ENCODE assay signal across 1 cellular context in genomic region chr20:31968299-31969126, GRCh38.
TF ChIP-seq lines count a peak whose summit lies in the region.

No MANE protein-coding gene starts in this region.

TF ChIP-seq in K562, 482 proteins besides CTCF, POLR2A, EP300 and RAD21 (continued from another document and continues in another):
- TF ChIP-seq, protein P1, sequence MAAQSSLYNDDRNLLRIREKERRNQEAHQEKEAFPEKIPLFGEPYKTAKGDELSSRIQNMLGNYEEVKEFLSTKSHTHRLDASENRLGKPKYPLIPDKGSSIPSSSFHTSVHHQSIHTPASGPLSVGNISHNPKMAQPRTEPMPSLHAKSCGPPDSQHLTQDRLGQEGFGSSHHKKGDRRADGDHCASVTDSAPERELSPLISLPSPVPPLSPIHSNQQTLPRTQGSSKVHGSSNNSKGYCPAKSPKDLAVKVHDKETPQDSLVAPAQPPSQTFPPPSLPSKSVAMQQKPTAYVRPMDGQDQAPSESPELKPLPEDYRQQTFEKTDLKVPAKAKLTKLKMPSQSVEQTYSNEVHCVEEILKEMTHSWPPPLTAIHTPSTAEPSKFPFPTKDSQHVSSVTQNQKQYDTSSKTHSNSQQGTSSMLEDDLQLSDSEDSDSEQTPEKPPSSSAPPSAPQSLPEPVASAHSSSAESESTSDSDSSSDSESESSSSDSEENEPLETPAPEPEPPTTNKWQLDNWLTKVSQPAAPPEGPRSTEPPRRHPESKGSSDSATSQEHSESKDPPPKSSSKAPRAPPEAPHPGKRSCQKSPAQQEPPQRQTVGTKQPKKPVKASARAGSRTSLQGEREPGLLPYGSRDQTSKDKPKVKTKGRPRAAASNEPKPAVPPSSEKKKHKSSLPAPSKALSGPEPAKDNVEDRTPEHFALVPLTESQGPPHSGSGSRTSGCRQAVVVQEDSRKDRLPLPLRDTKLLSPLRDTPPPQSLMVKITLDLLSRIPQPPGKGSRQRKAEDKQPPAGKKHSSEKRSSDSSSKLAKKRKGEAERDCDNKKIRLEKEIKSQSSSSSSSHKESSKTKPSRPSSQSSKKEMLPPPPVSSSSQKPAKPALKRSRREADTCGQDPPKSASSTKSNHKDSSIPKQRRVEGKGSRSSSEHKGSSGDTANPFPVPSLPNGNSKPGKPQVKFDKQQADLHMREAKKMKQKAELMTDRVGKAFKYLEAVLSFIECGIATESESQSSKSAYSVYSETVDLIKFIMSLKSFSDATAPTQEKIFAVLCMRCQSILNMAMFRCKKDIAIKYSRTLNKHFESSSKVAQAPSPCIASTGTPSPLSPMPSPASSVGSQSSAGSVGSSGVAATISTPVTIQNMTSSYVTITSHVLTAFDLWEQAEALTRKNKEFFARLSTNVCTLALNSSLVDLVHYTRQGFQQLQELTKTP (IDR thresholded peaks at IDR 0.05; ENCODE audit: low read depth in 1 of 2, partially characterized antibody in 2 of 2), result peak in 1 of 2 experiments; percentile 100
- TF ChIP-seq ETV6 (IDR thresholded peaks at IDR 0.05; ENCODE audit: borderline replicate concordance in 1 of 2, low read depth in 2 of 2, low read length in 1 of 2) (no peak; a peak in 1 of 4 replicates), ETV6 (CRISPR knock-in tag; IDR thresholded peaks at IDR 0.05; ENCODE audit: borderline replicate concordance) (peak; percentile 100), MYNN (IDR thresholded peaks at IDR 0.05) (0 out of 2 replicates have a peak, but pooled peaks have one; percentile 41), MYNN (CRISPR knock-in tag; IDR thresholded peaks at IDR 0.05) (peak; percentile 98), FOXJ3 (CRISPR knock-in tag; IDR thresholded peaks at IDR 0.05) (peak; percentile 98), KAT7 (CRISPR knock-in tag; IDR thresholded peaks at IDR 0.05; ENCODE audit: borderline replicate concordance) (peak; percentile 100), MED1 (CRISPR knock-in tag; IDR thresholded peaks at IDR 0.05; ENCODE audit: borderline replicate concordance) (peak; percentile 98; the same call in 1 of the 2 replicates), ZNF184 (CRISPR knock-in tag; IDR thresholded peaks at IDR 0.05) (peak; percentile 96), STAT6 (CRISPR knock-in tag; IDR thresholded peaks at IDR 0.05) (peak; percentile 98; the same call in 1 of the 2 replicates), SIRT6 (IDR thresholded peaks at IDR 0.05; ENCODE audit: low read depth, low read length) (no peak), NELFE (IDR thresholded peaks at IDR 0.05; ENCODE audit: insufficient read depth, insufficient read length) (no peak), CBX1 (IDR thresholded peaks at IDR 0.05; ENCODE audit: low read depth) (no peak), CHAMP1 (IDR thresholded peaks at IDR 0.05) (peak; percentile 98), PHTF2 (CRISPR knock-in tag; IDR thresholded peaks at IDR 0.05) (no peak), ELF1 (tag; IDR thresholded peaks at IDR 0.05) (0 out of 2 replicates have a peak, but pooled peaks have one; percentile 7), RCOR1 (IDR thresholded peaks at IDR 0.05; ENCODE audit: borderline replicate concordance in 1 of 2, low read depth in 2 of 2, low read length in 2 of 2) (peak in 1 of 2 experiments; percentile 98; a peak in 2 of 4 replicates), ZBTB43 (CRISPR knock-in tag; IDR thresholded peaks at IDR 0.05) (peak; percentile 99), NR4A1 (CRISPR knock-in tag; IDR thresholded peaks at IDR 0.05) (peak; percentile 93; the same call in 1 of the 2 replicates), NR4A1 (tag; IDR thresholded peaks at IDR 0.05) (peak; percentile 85), PHF21A (IDR thresholded peaks at IDR 0.05; ENCODE audit: borderline replicate concordance, low read depth) (no peak), EHMT2 (IDR thresholded peaks at IDR 0.05) (peak; percentile 100), ZFP36 (IDR thresholded peaks at IDR 0.05; ENCODE audit: low read depth, low read length, partially characterized antibody) (peak; percentile 77), ZNF354B (CRISPR knock-in tag; IDR thresholded peaks at IDR 0.05) (no peak), SMARCB1 (IDR thresholded peaks at IDR 0.05; ENCODE audit: insufficient read length, low read depth) (peak; percentile 30), DDX20 (tag; IDR thresholded peaks at IDR 0.05; ENCODE audit: low read depth) (no peak), SLC30A9 (CRISPR knock-in tag; IDR thresholded peaks at IDR 0.05) (no peak), CXXC5 (CRISPR knock-in tag; IDR thresholded peaks at IDR 0.05) (peak; percentile 92), NR2C1 (IDR thresholded peaks at IDR 0.05) (no peak), NR2C1 (tag; IDR thresholded peaks at IDR 0.05) (peak; percentile 69), TARDBP (IDR thresholded peaks at IDR 0.05) (peak; percentile 93), SREBF1 (IDR thresholded peaks at IDR 0.05; ENCODE audit: borderline replicate concordance, low read depth, low read length) (peak; percentile 94), DMBX1 (CRISPR knock-in tag; IDR thresholded peaks at IDR 0.05; ENCODE audit: borderline replicate concordance) (peak; percentile 98), CBX3 (IDR thresholded peaks at IDR 0.05; ENCODE audit: borderline replicate concordance in 1 of 2, low read length in 2 of 2) (peak in 1 of 2 experiments; percentile 89; a peak in 1 of 3 replicates), ZNF197 (CRISPR knock-in tag; IDR thresholded peaks at IDR 0.05; ENCODE audit: low read depth) (peak; percentile 98), HIVEP1 (CRISPR knock-in tag; IDR thresholded peaks at IDR 0.05) (0 out of 2 replicates have a peak, but pooled peaks have one; percentile 40)
- TF ChIP-seq, protein P2, sequence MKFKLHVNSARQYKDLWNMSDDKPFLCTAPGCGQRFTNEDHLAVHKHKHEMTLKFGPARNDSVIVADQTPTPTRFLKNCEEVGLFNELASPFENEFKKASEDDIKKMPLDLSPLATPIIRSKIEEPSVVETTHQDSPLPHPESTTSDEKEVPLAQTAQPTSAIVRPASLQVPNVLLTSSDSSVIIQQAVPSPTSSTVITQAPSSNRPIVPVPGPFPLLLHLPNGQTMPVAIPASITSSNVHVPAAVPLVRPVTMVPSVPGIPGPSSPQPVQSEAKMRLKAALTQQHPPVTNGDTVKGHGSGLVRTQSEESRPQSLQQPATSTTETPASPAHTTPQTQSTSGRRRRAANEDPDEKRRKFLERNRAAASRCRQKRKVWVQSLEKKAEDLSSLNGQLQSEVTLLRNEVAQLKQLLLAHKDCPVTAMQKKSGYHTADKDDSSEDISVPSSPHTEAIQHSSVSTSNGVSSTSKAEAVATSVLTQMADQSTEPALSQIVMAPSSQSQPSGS (CRISPR knock-in tag; IDR thresholded peaks at IDR 0.05), result peak; percentile 96
- TF ChIP-seq, protein P3, sequence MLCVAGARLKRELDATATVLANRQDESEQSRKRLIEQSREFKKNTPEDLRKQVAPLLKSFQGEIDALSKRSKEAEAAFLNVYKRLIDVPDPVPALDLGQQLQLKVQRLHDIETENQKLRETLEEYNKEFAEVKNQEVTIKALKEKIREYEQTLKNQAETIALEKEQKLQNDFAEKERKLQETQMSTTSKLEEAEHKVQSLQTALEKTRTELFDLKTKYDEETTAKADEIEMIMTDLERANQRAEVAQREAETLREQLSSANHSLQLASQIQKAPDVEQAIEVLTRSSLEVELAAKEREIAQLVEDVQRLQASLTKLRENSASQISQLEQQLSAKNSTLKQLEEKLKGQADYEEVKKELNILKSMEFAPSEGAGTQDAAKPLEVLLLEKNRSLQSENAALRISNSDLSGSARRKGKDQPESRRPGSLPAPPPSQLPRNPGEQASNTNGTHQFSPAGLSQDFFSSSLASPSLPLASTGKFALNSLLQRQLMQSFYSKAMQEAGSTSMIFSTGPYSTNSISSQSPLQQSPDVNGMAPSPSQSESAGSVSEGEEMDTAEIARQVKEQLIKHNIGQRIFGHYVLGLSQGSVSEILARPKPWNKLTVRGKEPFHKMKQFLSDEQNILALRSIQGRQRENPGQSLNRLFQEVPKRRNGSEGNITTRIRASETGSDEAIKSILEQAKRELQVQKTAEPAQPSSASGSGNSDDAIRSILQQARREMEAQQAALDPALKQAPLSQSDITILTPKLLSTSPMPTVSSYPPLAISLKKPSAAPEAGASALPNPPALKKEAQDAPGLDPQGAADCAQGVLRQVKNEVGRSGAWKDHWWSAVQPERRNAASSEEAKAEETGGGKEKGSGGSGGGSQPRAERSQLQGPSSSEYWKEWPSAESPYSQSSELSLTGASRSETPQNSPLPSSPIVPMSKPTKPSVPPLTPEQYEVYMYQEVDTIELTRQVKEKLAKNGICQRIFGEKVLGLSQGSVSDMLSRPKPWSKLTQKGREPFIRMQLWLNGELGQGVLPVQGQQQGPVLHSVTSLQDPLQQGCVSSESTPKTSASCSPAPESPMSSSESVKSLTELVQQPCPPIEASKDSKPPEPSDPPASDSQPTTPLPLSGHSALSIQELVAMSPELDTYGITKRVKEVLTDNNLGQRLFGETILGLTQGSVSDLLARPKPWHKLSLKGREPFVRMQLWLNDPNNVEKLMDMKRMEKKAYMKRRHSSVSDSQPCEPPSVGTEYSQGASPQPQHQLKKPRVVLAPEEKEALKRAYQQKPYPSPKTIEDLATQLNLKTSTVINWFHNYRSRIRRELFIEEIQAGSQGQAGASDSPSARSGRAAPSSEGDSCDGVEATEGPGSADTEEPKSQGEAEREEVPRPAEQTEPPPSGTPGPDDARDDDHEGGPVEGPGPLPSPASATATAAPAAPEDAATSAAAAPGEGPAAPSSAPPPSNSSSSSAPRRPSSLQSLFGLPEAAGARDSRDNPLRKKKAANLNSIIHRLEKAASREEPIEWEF (CRISPR knock-in tag; IDR thresholded peaks at IDR 0.05), result 0 out of 2 replicates have a peak, but pooled peaks have one; percentile 30
- TF ChIP-seq, protein P4, sequence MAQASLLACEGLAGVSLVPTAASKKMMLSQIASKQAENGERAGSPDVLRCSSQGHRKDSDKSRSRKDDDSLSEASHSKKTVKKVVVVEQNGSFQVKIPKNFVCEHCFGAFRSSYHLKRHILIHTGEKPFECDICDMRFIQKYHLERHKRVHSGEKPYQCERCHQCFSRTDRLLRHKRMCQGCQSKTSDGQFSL (CRISPR knock-in tag; IDR thresholded peaks at IDR 0.05), result peak; percentile 91
- TF ChIP-seq, protein P4 (tag; IDR thresholded peaks at IDR 0.05), result 0 out of 4 replicates have a peak, but pooled peaks of 1 of the 2 experiments have one; percentile 29
- TF ChIP-seq, protein P5, sequence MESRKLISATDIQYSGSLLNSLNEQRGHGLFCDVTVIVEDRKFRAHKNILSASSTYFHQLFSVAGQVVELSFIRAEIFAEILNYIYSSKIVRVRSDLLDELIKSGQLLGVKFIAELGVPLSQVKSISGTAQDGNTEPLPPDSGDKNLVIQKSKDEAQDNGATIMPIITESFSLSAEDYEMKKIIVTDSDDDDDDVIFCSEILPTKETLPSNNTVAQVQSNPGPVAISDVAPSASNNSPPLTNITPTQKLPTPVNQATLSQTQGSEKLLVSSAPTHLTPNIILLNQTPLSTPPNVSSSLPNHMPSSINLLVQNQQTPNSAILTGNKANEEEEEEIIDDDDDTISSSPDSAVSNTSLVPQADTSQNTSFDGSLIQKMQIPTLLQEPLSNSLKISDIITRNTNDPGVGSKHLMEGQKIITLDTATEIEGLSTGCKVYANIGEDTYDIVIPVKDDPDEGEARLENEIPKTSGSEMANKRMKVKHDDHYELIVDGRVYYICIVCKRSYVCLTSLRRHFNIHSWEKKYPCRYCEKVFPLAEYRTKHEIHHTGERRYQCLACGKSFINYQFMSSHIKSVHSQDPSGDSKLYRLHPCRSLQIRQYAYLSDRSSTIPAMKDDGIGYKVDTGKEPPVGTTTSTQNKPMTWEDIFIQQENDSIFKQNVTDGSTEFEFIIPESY (CRISPR knock-in tag; IDR thresholded peaks at IDR 0.05), result peak; percentile 99
